21 cellular contexts compared by ENCODE assay signal in the genomic region with DNA sequence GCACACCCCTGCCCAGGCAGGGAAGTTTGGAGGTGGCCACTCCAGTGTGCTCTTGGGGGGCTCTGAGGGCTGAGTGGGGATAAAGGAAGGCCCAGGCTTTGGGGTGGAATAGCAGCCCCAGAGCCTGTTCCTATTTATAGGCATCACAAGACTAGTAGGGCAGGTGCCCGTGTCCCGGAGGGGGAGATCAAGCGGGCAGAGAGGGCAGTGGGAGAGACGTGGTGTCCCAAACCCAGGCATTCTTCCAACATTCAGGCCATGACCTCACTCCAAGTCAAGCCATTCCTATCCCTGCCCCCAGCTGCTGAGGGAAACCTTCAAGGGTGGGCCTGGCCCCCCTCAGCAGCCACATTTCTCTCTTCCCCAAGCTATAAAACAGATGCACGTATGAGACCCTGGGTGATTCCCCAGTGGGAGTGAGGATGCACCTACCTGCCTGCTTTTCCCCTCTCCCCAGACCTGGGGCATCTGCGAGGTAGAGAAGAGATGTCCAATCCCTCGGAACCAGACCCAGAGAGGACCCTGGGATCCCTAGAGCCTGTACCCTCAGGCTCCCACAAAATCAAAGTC. TPM values are rescaled to one million over a fixed set of nuclear protein-coding genes. Genes with fewer than 3 reads are reported as not detected.
DNase-seq lines count a peak whose midpoint lies in the region; ATAC-seq, FAIRE-seq and TF ChIP-seq lines count a peak whose summit lies in the region.
"Had no signal": no experiment of that assay in that cellular context is flagged by ENCODE, and none has a peak within 500 bp of the region (broad histone marks: within the 10 kb centered on the region; RNA-seq: fewer than 3 reads in every experiment).

No MANE protein-coding gene starts in this region.

- no peak for TF ChIP-seq EP300 in HepG2 (IDR thresholded peaks at IDR 0.05; ENCODE audit: low read depth in 2 of 2, low read length in 2 of 2)
- TF ChIP-seq EP300 in HepG2 (CRISPR knock-in tag; IDR thresholded peaks at IDR 0.05; ENCODE audit: borderline replicate concordance) = no peak

- BruUV-seq in HepG2 (replicated peaks; lab: Mats Ljungman, UMichigan) = no TSS peak

- POLR2A ChIA-PET in HepG2 (lab: Yijun Ruan, JAX) = no interaction called here

- H3K4me2 ChIP-seq in HepG2 (ENCODE audit: low read depth, low read length) = no peak overlapping the region
- H3K4me2 ChIP-seq in parathyroid adenoma (ENCODE audit: low read length) = peak overlapping the region; percentile 10

- H3K9me3 ChIP-seq in liver (ENCODE audit: control insufficient read depth in 4 of 4, low read length in 3 of 4) = no peaks in the 10 kb centered on the region
- H3K9me3 ChIP-seq in HepG2 (ENCODE audit: low read length) = no peaks in the 10 kb centered on the region
- no peaks in the 10 kb centered on the region for H3K9me3 ChIP-seq in right cardiac atrium (ENCODE audit: control insufficient read depth, low read length)
- H3K9me3 ChIP-seq in parathyroid adenoma (ENCODE audit: control insufficient read depth, low read length) = no peaks in the 10 kb centered on the region
- H3K9me3 ChIP-seq in thyroid gland = no peaks in the 10 kb centered on the region
- H3K9me3 ChIP-seq: MG63 had no signal

- H2AFZ ChIP-seq in HepG2 (ENCODE audit: low read length) (no peak overlapping the region), parathyroid adenoma (no peak overlapping the region)

- H3K79me2 ChIP-seq in HepG2 (ENCODE audit: insufficient read depth, low read length) = no peaks in the 10 kb centered on the region
- no peaks in the 10 kb centered on the region for H3K79me2 ChIP-seq in parathyroid adenoma

- H3K4me1 ChIP-seq in liver (ENCODE audit: control insufficient read depth in 4 of 4, insufficient read depth in 4 of 4, low read length in 3 of 4) = peaks cover 6 to 40% (median 35%) of the 10 kb centered on the region in 4 donors
- peaks cover 15% of the 10 kb centered on the region for H3K4me1 ChIP-seq in HepG2 (ENCODE audit: insufficient read depth, low read length)
- H3K4me1 ChIP-seq in right cardiac atrium (ENCODE audit: control insufficient read depth, insufficient read depth, low read length) = peaks cover 11% of the 10 kb centered on the region
- no peaks in the 10 kb centered on the region for H3K4me1 ChIP-seq in parathyroid adenoma
- peaks cover 6 to 8% of the 10 kb centered on the region in 2 donors for H3K4me1 ChIP-seq in thyroid gland

- no peak overlapping the region for H3K27ac ChIP-seq in liver (ENCODE audit: low read depth in 1 of 2, low read length in 2 of 2)
- H3K27ac ChIP-seq in HepG2 (ENCODE audit: extremely low read length, insufficient read depth, low read length) = no peak overlapping the region
- peak overlapping the region; percentile 86 for H3K27ac ChIP-seq in right cardiac atrium (ENCODE audit: low read length)
- H3K27ac ChIP-seq in parathyroid adenoma = no peak overlapping the region
- no peak overlapping the region for H3K27ac ChIP-seq in thyroid gland

- H3K27me3 ChIP-seq in liver (ENCODE audit: control insufficient read depth in 4 of 4, insufficient read depth in 4 of 4, low read length in 3 of 4) (no peaks in the 10 kb centered on the region), HepG2 (ENCODE audit: control insufficient read depth in 1 of 2, insufficient read depth in 2 of 2, low read length in 2 of 2) (no peaks in the 10 kb centered on the region), right cardiac atrium (ENCODE audit: control insufficient read depth, insufficient read depth) (no peaks in the 10 kb centered on the region), parathyroid adenoma (ENCODE audit: control insufficient read depth, insufficient read depth, low read length) (no peaks in the 10 kb centered on the region), thyroid gland (no peaks in the 10 kb centered on the region)
- H3K27me3 ChIP-seq: MG63 had no signal

- ATAC-seq in HepG2 (no peak), right cardiac atrium (peak; percentile 40 to 57), GM18498 (IDR thresholded peaks at IDR 0.05; ENCODE audit: unreplicated experiment) (no peak)
- ATAC-seq: GM12878, K562 had no signal

- TF ChIP-seq RAD21 in liver (IDR thresholded peaks at IDR 0.05) = peak in 1 of 2 donors; percentile 18
- TF ChIP-seq RAD21 in HepG2 (CRISPR knock-in tag; IDR thresholded peaks at IDR 0.05) = no peak

- no peak for FAIRE-seq in HepG2 (lab: Jason Lieb, UNC)
- FAIRE-seq: A204.1, GM12878, H1, HTR-8/SVneo, K562 had no signal

- H3K9ac ChIP-seq in liver (ENCODE audit: low read depth in 1 of 2, low read length in 2 of 2) = no peak overlapping the region
- H3K9ac ChIP-seq in HepG2 (ENCODE audit: insufficient read depth, low read depth, low read length) = no peak overlapping the region
- no peak overlapping the region for H3K9ac ChIP-seq in parathyroid adenoma

- no peaks in the 10 kb centered on the region for H3K36me3 ChIP-seq in liver (ENCODE audit: control insufficient read depth in 4 of 4, insufficient read depth in 3 of 4, low read depth in 1 of 4, low read length in 3 of 4)
- no peaks in the 10 kb centered on the region for H3K36me3 ChIP-seq in HepG2 (replicated peaks in 1 of 2; ENCODE audit: control insufficient read depth in 1 of 2, insufficient read depth in 2 of 2, low read length in 2 of 2)
- H3K36me3 ChIP-seq in parathyroid adenoma (ENCODE audit: control insufficient read depth, insufficient read depth, low read length) = no peaks in the 10 kb centered on the region
- H3K36me3 ChIP-seq in thyroid gland = no peaks in the 10 kb centered on the region
- H3K36me3 ChIP-seq: MG63 had no signal

- WGBS in liver = 57% methylated on average over 7 of the region's 7 CpGs
- 68% methylated on average over 7 of the region's 7 CpGs for WGBS in HepG2 (ENCODE audit: low lambda C conversion rate)
- WGBS in right cardiac atrium = 55% methylated on average over 7 of the region's 7 CpGs
- 84 to 86% methylated on average over 6 to 7 of the region's 7 CpGs for WGBS in thyroid gland, 2 donors

- no peaks in the 10 kb centered on the region for H4K20me1 ChIP-seq in HepG2 (ENCODE audit: insufficient read depth, low read length)

- intact Hi-C loops in HepG2 (cut with micrococcal nuclease; ENCODE audit: unreplicated experiment) = no loop called here
- intact Hi-C loops in right cardiac atrium (cut with DNase I) = no loop called here
- intact Hi-C loops in thyroid gland (cut with DNase I) = no loop called here

- TF ChIP-seq CTCF in liver (IDR thresholded peaks at IDR 0.05; ENCODE audit: low read depth, low read length, missing input control) (no peak), HepG2 (CRISPR knock-in tag; IDR thresholded peaks at IDR 0.05) (no peak), parathyroid adenoma (IDR thresholded peaks at IDR 0.05) (no peak), thyroid gland (IDR thresholded peaks at IDR 0.05) (no peak), GM10266 (IDR thresholded peaks at IDR 0.05; ENCODE audit: control insufficient read depth, insufficient read depth, low read depth, missing control alignments) (no peak)

- no peak for DNase-seq in HepG2 (ENCODE audit: low spot score)
- peak in 1 of 3 donors; percentile 77 for DNase-seq in right cardiac atrium
- no peak for DNase-seq in thyroid gland
- DNase-seq in medulla oblongata (ENCODE audit: extremely low spot score) = no peak
- DNase-seq in GM10266 (ENCODE audit: extremely low spot score) = no peak
- DNase-seq: CD4-positive, CD25-positive, alpha-beta regulatory T cell; MG63; NCI-H1105; NCI-H1694 treated with DMSO at 0.1 percent for 48 hours; NCI-H345; NCI-H526 treated with DMSO at 0.1 percent for 48 hours; OCI-M1; RPMI8226 had no signal

- TF ChIP-seq POLR2A in HepG2 (IDR thresholded peaks at IDR 0.05; ENCODE audit: insufficient read depth in 1 of 2, low read depth in 2 of 2, low read length in 2 of 2) (no peak), thyroid gland (IDR thresholded peaks at IDR 0.05) (no peak)

- in situ Hi-C loops in HepG2 (cut with HindIII; ENCODE audit: extremely low pct_ligation_motif_present, low pct_unique_long_range_greater_than_20kb) = no loop called here

- CTCF ChIA-PET in HepG2 (lab: Yijun Ruan, JAX; ENCODE audit: low intra/inter-chr PET ratio, low total read pairs) = no interaction called here

- H3K4me3 ChIP-seq in liver (ENCODE audit: low read depth in 1 of 3, low read length in 3 of 3) (no peak overlapping the region), HepG2 (replicated peaks in 1 of 3; ENCODE audit: insufficient read depth in 1 of 3, low read depth in 2 of 3, low read length in 3 of 3) (no peak overlapping the region), right cardiac atrium (ENCODE audit: low read length) (no peak overlapping the region), parathyroid adenoma (ENCODE audit: low read depth, low read length) (no peak overlapping the region), thyroid gland (replicated peaks in 1 of 3) (no peak overlapping the region)
- H3K4me3 ChIP-seq: GM12878, K562, MG63 had no signal

RNA-seq across cellular contexts. Expression of a gene that starts 3.9 kb away (rescaled TPM):
- total RNA-seq in liver = 1 to 10 TPM; 7.5 to 9.6 TPM
- polyA plus RNA-seq in liver = 10 to 100 TPM in 1 of 2 donors, 1 to 10 TPM in 1; 3.8 to 12.7 TPM
- total RNA-seq in HepG2 (2016; rRNA removed; fragmentation: Illumina TruSeq; extraction: Trizol) = 4.7 and 5.1 TPM in 2 replicates
- total RNA-seq in HepG2 (2016; cell fraction: cytosol; rRNA removed; fragmentation: Illumina TruSeq; extraction: Trizol; ENCODE audit: low read depth) = 1.7 TPM in 2 replicates
- total RNA-seq in HepG2 (2016; cell fraction: insoluble cytoplasmic fraction; rRNA removed; fragmentation: Illumina TruSeq; extraction: Trizol) = 4.4 and 4.5 TPM in 2 replicates
- total RNA-seq in HepG2 (2016; cell fraction: membrane; rRNA removed; fragmentation: Illumina TruSeq; extraction: Trizol) = 5.9 TPM in 2 replicates
- total RNA-seq in HepG2 (2016; cell fraction: nucleus; rRNA removed; fragmentation: Illumina TruSeq; extraction: Trizol) = 4.9 and 5.5 TPM in 2 replicates
- polyA plus RNA-seq in HepG2 (2011; rRNA removed) = 4.8 and 6.3 TPM in 2 replicates
- 3.3 and 4.8 TPM in 2 replicates for polyA plus RNA-seq in HepG2 (2011; cell fraction: cytosol; rRNA removed)
- 17.3 and 17.8 TPM in 2 replicates for polyA plus RNA-seq in HepG2 (2011; cell fraction: nucleus; rRNA removed)
- 7.0 and 7.1 TPM in 2 replicates for polyA plus RNA-seq in HepG2 (2012)
- 3.1 and 3.8 TPM in 2 replicates for polyA plus RNA-seq in HepG2 (2016; cell fraction: cytosol; fragmentation: Illumina TruSeq; extraction: Trizol; ENCODE audit: low read depth)
- polyA plus RNA-seq in HepG2 (2016; cell fraction: insoluble cytoplasmic fraction; fragmentation: Illumina TruSeq; extraction: Trizol; ENCODE audit: low read depth) = 11.7 and 16.9 TPM in 2 replicates
- 9.4 and 11.9 TPM in 2 replicates for polyA plus RNA-seq in HepG2 (2016; cell fraction: membrane; fragmentation: Illumina TruSeq; extraction: Trizol; ENCODE audit: low read depth)
- polyA plus RNA-seq in HepG2 (2016; cell fraction: nucleus; fragmentation: Illumina TruSeq; extraction: Trizol; ENCODE audit: insufficient read depth, low read depth) = 23.3 and 23.4 TPM in 2 replicates
- 5.2 and 6.7 TPM in 2 replicates for polyA minus RNA-seq in HepG2 (2011; rRNA and poly(A)+ RNA removed; ENCODE audit: low replicate concordance)
- polyA minus RNA-seq in HepG2 (2011; cell fraction: cytosol; rRNA and poly(A)+ RNA removed) = 4.1 and 4.7 TPM in 2 replicates
- 7.0 and 7.5 TPM in 2 replicates for polyA minus RNA-seq in HepG2 (2011; cell fraction: nucleus; rRNA and poly(A)+ RNA removed)
- total RNA-seq in right cardiac atrium = 10 to 100 TPM; 28.9 to 36.5 (median 33.3) TPM
- polyA plus RNA-seq in right cardiac atrium = 28.0 TPM
- total RNA-seq in thyroid gland = 10 to 100 TPM; 23.0 to 48.5 (median 29.6) TPM

RNA-seq across cellular contexts. Expression of a gene that starts 18.5 kb away (rescaled TPM):
- total RNA-seq in liver (1 to 10 TPM; 1.3 to 1.5 TPM), HepG2 (2016; rRNA removed; fragmentation: Illumina TruSeq; extraction: Trizol) (not detected in 2 replicates), right cardiac atrium (1 to 10 TPM in 2 of 4 donors, under 1 TPM in 2; 0.68 to 2.5 (median 1.3) TPM), thyroid gland (1 to 10 TPM; 2.6 to 4.4 (median 3.7) TPM)
- polyA plus RNA-seq in liver (under 1 TPM; 0.76 to 0.91 TPM), HepG2 (2011; rRNA removed) (not detected in 2 replicates), right cardiac atrium (0.66 TPM)
- not detected in 2 replicates for total RNA-seq in HepG2 (2016; cell fraction: cytosol; rRNA removed; fragmentation: Illumina TruSeq; extraction: Trizol; ENCODE audit: low read depth)
- total RNA-seq in HepG2 (2016; cell fraction: insoluble cytoplasmic fraction; rRNA removed; fragmentation: Illumina TruSeq; extraction: Trizol) = not detected in 2 replicates
- not detected in 2 replicates for total RNA-seq in HepG2 (2016; cell fraction: membrane; rRNA removed; fragmentation: Illumina TruSeq; extraction: Trizol)
- not detected in 2 replicates for total RNA-seq in HepG2 (2016; cell fraction: nucleus; rRNA removed; fragmentation: Illumina TruSeq; extraction: Trizol)
- 0.01 TPM in 1 of 2 replicates, not detected in the other for polyA plus RNA-seq in HepG2 (2011; cell fraction: cytosol; rRNA removed)
- polyA plus RNA-seq in HepG2 (2011; cell fraction: nucleus; rRNA removed) = 0.09 TPM in 1 of 2 replicates, not detected in the other
- not detected in 2 replicates for polyA plus RNA-seq in HepG2 (2012)
- not detected in 2 replicates for polyA plus RNA-seq in HepG2 (2016; cell fraction: cytosol; fragmentation: Illumina TruSeq; extraction: Trizol; ENCODE audit: low read depth)
- polyA plus RNA-seq in HepG2 (2016; cell fraction: insoluble cytoplasmic fraction; fragmentation: Illumina TruSeq; extraction: Trizol; ENCODE audit: low read depth) = not detected in 2 replicates
- not detected in 2 replicates for polyA plus RNA-seq in HepG2 (2016; cell fraction: membrane; fragmentation: Illumina TruSeq; extraction: Trizol; ENCODE audit: low read depth)
- polyA plus RNA-seq in HepG2 (2016; cell fraction: nucleus; fragmentation: Illumina TruSeq; extraction: Trizol; ENCODE audit: insufficient read depth, low read depth) = not detected in 2 replicates
- polyA minus RNA-seq in HepG2 (2011; rRNA and poly(A)+ RNA removed; ENCODE audit: low replicate concordance) = not detected in 2 replicates
- polyA minus RNA-seq in HepG2 (2011; cell fraction: cytosol; rRNA and poly(A)+ RNA removed) = not detected in 2 replicates
- not detected in 2 replicates for polyA minus RNA-seq in HepG2 (2011; cell fraction: nucleus; rRNA and poly(A)+ RNA removed)

RNA-seq across cellular contexts. Expression of a gene that starts 27.1 kb away (rescaled TPM):
- total RNA-seq in liver (10 to 100 TPM; 65.3 to 67.1 TPM), HepG2 (2016; rRNA removed; fragmentation: Illumina TruSeq; extraction: Trizol) (27.3 and 48.2 TPM in 2 replicates), right cardiac atrium (100 to 1,000 TPM in 1 of 4 donors, 10 to 100 TPM in 3; 64.4 to 106 (median 86.1) TPM), thyroid gland (100 to 1,000 TPM; 122 to 272 (median 204) TPM)
- polyA plus RNA-seq in liver (10 to 100 TPM; 16.4 to 20.5 TPM), HepG2 (2011; rRNA removed) (49.6 and 63.4 TPM in 2 replicates), right cardiac atrium (66.5 TPM)
- total RNA-seq in HepG2 (2016; cell fraction: cytosol; rRNA removed; fragmentation: Illumina TruSeq; extraction: Trizol; ENCODE audit: low read depth) = 42.8 and 43.6 TPM in 2 replicates
- total RNA-seq in HepG2 (2016; cell fraction: insoluble cytoplasmic fraction; rRNA removed; fragmentation: Illumina TruSeq; extraction: Trizol) = 28.1 and 49.6 TPM in 2 replicates
- 19.3 and 21.1 TPM in 2 replicates for total RNA-seq in HepG2 (2016; cell fraction: membrane; rRNA removed; fragmentation: Illumina TruSeq; extraction: Trizol)
- 58.1 and 60.2 TPM in 2 replicates for total RNA-seq in HepG2 (2016; cell fraction: nucleus; rRNA removed; fragmentation: Illumina TruSeq; extraction: Trizol)
- 25.4 and 26.0 TPM in 2 replicates for polyA plus RNA-seq in HepG2 (2011; cell fraction: cytosol; rRNA removed)
- polyA plus RNA-seq in HepG2 (2011; cell fraction: nucleus; rRNA removed) = 267 and 311 TPM in 2 replicates
- 54.1 and 55.4 TPM in 2 replicates for polyA plus RNA-seq in HepG2 (2012)
- 3.5 and 4.1 TPM in 2 replicates for polyA plus RNA-seq in HepG2 (2016; cell fraction: cytosol; fragmentation: Illumina TruSeq; extraction: Trizol; ENCODE audit: low read depth)
- polyA plus RNA-seq in HepG2 (2016; cell fraction: insoluble cytoplasmic fraction; fragmentation: Illumina TruSeq; extraction: Trizol; ENCODE audit: low read depth) = 25.4 and 30.1 TPM in 2 replicates
- polyA plus RNA-seq in HepG2 (2016; cell fraction: membrane; fragmentation: Illumina TruSeq; extraction: Trizol; ENCODE audit: low read depth) = 5.6 and 6.0 TPM in 2 replicates
- 142 and 146 TPM in 2 replicates for polyA plus RNA-seq in HepG2 (2016; cell fraction: nucleus; fragmentation: Illumina TruSeq; extraction: Trizol; ENCODE audit: insufficient read depth, low read depth)
- polyA minus RNA-seq in HepG2 (2011; rRNA and poly(A)+ RNA removed; ENCODE audit: low replicate concordance) = 57.8 and 104 TPM in 2 replicates
- polyA minus RNA-seq in HepG2 (2011; cell fraction: cytosol; rRNA and poly(A)+ RNA removed) = 22.7 and 31.4 TPM in 2 replicates
- 67.1 and 87.6 TPM in 2 replicates for polyA minus RNA-seq in HepG2 (2011; cell fraction: nucleus; rRNA and poly(A)+ RNA removed)

RNA-seq across cellular contexts. Expression of a gene that starts 33.4 kb away (rescaled TPM):
- total RNA-seq in liver = 10 to 100 TPM in 1 of 2 donors, 1 to 10 TPM in 1; 9.9 to 68.5 TPM
- 100 to 1,000 TPM; 116 to 134 TPM for polyA plus RNA-seq in liver
- total RNA-seq in HepG2 (2016; rRNA removed; fragmentation: Illumina TruSeq; extraction: Trizol) = 0.49 and 1.0 TPM in 2 replicates
- total RNA-seq in HepG2 (2016; cell fraction: cytosol; rRNA removed; fragmentation: Illumina TruSeq; extraction: Trizol; ENCODE audit: low read depth) = 0.10 and 0.53 TPM in 2 replicates
- total RNA-seq in HepG2 (2016; cell fraction: insoluble cytoplasmic fraction; rRNA removed; fragmentation: Illumina TruSeq; extraction: Trizol) = 0.46 and 1.3 TPM in 2 replicates
- total RNA-seq in HepG2 (2016; cell fraction: membrane; rRNA removed; fragmentation: Illumina TruSeq; extraction: Trizol) = 0.17 and 0.49 TPM in 2 replicates
- total RNA-seq in HepG2 (2016; cell fraction: nucleus; rRNA removed; fragmentation: Illumina TruSeq; extraction: Trizol) = 0.94 and 1.4 TPM in 2 replicates
- polyA plus RNA-seq in HepG2 (2011; rRNA removed) = 0.04 and 0.35 TPM in 2 replicates
- 0.08 and 0.22 TPM in 2 replicates for polyA plus RNA-seq in HepG2 (2011; cell fraction: cytosol; rRNA removed)
- polyA plus RNA-seq in HepG2 (2011; cell fraction: nucleus; rRNA removed) = 0.27 and 0.69 TPM in 2 replicates
- polyA plus RNA-seq in HepG2 (2012) = 0.11 and 1.1 TPM in 2 replicates
- 0.11 and 0.19 TPM in 2 replicates for polyA plus RNA-seq in HepG2 (2016; cell fraction: cytosol; fragmentation: Illumina TruSeq; extraction: Trizol; ENCODE audit: low read depth)
- 0.35 and 0.38 TPM in 2 replicates for polyA plus RNA-seq in HepG2 (2016; cell fraction: insoluble cytoplasmic fraction; fragmentation: Illumina TruSeq; extraction: Trizol; ENCODE audit: low read depth)
- 0.22 and 0.28 TPM in 2 replicates for polyA plus RNA-seq in HepG2 (2016; cell fraction: membrane; fragmentation: Illumina TruSeq; extraction: Trizol; ENCODE audit: low read depth)
- polyA plus RNA-seq in HepG2 (2016; cell fraction: nucleus; fragmentation: Illumina TruSeq; extraction: Trizol; ENCODE audit: insufficient read depth, low read depth) = 0.79 and 2.3 TPM in 2 replicates
- polyA minus RNA-seq in HepG2 (2011; rRNA and poly(A)+ RNA removed; ENCODE audit: low replicate concordance) = 0.07 and 0.34 TPM in 2 replicates
- 0.20 TPM in 1 of 2 replicates, not detected in the other for polyA minus RNA-seq in HepG2 (2011; cell fraction: cytosol; rRNA and poly(A)+ RNA removed)
- 1.0 TPM in 1 of 2 replicates, not detected in the other for polyA minus RNA-seq in HepG2 (2011; cell fraction: nucleus; rRNA and poly(A)+ RNA removed)
- not detected for total RNA-seq in right cardiac atrium
- polyA plus RNA-seq in right cardiac atrium = not detected
- not detected for total RNA-seq in thyroid gland
- total RNA-seq: CD4-positive, CD25-positive, alpha-beta regulatory T cell; H1; K562 had no signal
- polyA plus RNA-seq: H1, K562 had no signal

Comparison
In these comparisons a context has a peak if more than half of its experiments do, and no peak if none do; other contexts are left out.
1. ATAC-seq: peak in right cardiac atrium (2 of 2); none in HepG2 (single experiment) and GM18498 (single experiment).